ENCODE assay signal across 9 cellular contexts in genomic region chr10:103752680-103753248, GRCh38.
DNase-seq lines count a peak whose midpoint lies in the region; TF ChIP-seq lines count a peak whose summit lies in the region.
"Had no signal": no experiment of that assay in that cellular context is flagged by ENCODE, and none has a peak within 500 bp of the region (broad histone marks: within the 10 kb centered on the region; RNA-seq: fewer than 3 reads in every experiment).

No MANE protein-coding gene starts in this region.

- no peak overlapping the region for H3K4me3 ChIP-seq in fibroblast of the aortic adventitia (ENCODE audit: low read depth, low read length)
- H3K4me3 ChIP-seq in stomach: no peak overlapping the region
- H3K4me3 ChIP-seq: SK-N-MC had no signal

- H3K27me3 ChIP-seq in stomach: no peaks in the 10 kb centered on the region

- H3K4me1 Mint-ChIP-seq in activated T-cell treated with anti-CD3 and anti-CD28 coated beads, Interleukin-2, amount 50 U/mL, for 24 hours (ENCODE audit: low read depth): peaks cover 12% of the 10 kb centered on the region

- intact Hi-C loops in stomach (cut with DNase I; ENCODE audit: low total_unique reads): no loop called here

- peaks cover 5% of the 10 kb centered on the region for H3K9me3 Mint-ChIP-seq in activated T-cell treated with anti-CD3 and anti-CD28 coated beads, Interleukin-2, amount 50 U/mL, for 24 hours

- H3K27me3 Mint-ChIP-seq in activated T-cell treated with anti-CD3 and anti-CD28 coated beads, Interleukin-2, amount 50 U/mL, for 24 hours: no peaks in the 10 kb centered on the region

- H3K27ac ChIP-seq in stomach: no peak overlapping the region
- H3K27ac ChIP-seq: SK-N-MC had no signal

- in situ Hi-C loops in SK-MEL-5 (cut with HindIII; ENCODE audit: low pct_unique_long_range_greater_than_20kb, low sequenced_read_pairs): no loop called here

- TF ChIP-seq CTCF in fibroblast of the aortic adventitia (IDR thresholded peaks at IDR 0.05; ENCODE audit: insufficient read depth, low read length) (peak; percentile 76), stomach (IDR thresholded peaks at IDR 0.05) (peak in 5 of 7 experiments; percentile 39 to 81 (median 59))

- DNase-seq in activated T-cell treated with anti-CD3 and anti-CD28 coated beads, Interleukin-2, amount 50 U/mL, for 24 hours: peak; percentile 53
- DNase-seq in activated T-cell treated with anti-CD3 and anti-CD28 coated beads for 4 hours: no peak
- peak; percentile 33 for DNase-seq in SK-MEL-5 (ENCODE audit: low read depth, low spot score)
- DNase-seq in fibroblast of the aortic adventitia (ENCODE audit: low read depth): no peak
- peak; percentile 51 for DNase-seq in stomach
- DNase-seq in hepatic stellate cell (ENCODE audit: low spot score): no peak
- no peak for DNase-seq in GM19238 (ENCODE audit: insufficient read length, low spot score)
- DNase-seq in NCI-H526 treated with DMSO at 0.1 percent for 48 hours (lab: John Stamatoyannopoulos, UW): no peak

- TF ChIP-seq EP300 in stomach (IDR thresholded peaks at IDR 0.05): no peak

- no peaks in the 10 kb centered on the region for H3K36me3 Mint-ChIP-seq in activated T-cell treated with anti-CD3 and anti-CD28 coated beads, Interleukin-2, amount 50 U/mL, for 24 hours (ENCODE audit: low read depth)

- 75 to 92% (median 77%) methylated on average over 3 of the region's 3 CpGs for WGBS in stomach, 5 donors

- H3K27ac Mint-ChIP-seq in activated T-cell treated with anti-CD3 and anti-CD28 coated beads, Interleukin-2, amount 50 U/mL, for 24 hours: no peak overlapping the region

- no peak for TF ChIP-seq POLR2A in stomach (IDR thresholded peaks at IDR 0.05)

- no peak overlapping the region for H3K4me3 Mint-ChIP-seq in activated T-cell treated with anti-CD3 and anti-CD28 coated beads, Interleukin-2, amount 50 U/mL, for 24 hours

- no peaks in the 10 kb centered on the region for H3K36me3 ChIP-seq in stomach

- H3K4me1 ChIP-seq in stomach: peaks cover 2 to 17% (median 10%) of the 10 kb centered on the region in 4 donors

- H3K9me3 ChIP-seq in stomach: peaks cover 0 to 7% (median 0%) of the 10 kb centered on the region in 4 donors

Comparison
In these comparisons a context has a peak if more than half of its experiments do, and no peak if none do; other contexts are left out.
1. DNase-seq: peak in activated T-cell treated with anti-CD3 and anti-CD28 coated beads, Interleukin-2, amount 50 U/mL, for 24 hours (single experiment), SK-MEL-5 (single experiment) and stomach (single experiment); none in activated T-cell treated with anti-CD3 and anti-CD28 coated beads for 4 hours (single experiment), fibroblast of the aortic adventitia (single experiment), hepatic stellate cell (single experiment), GM19238 (single experiment) and NCI-H526 treated with DMSO at 0.1 percent for 48 hours (single experiment).